9 cellular contexts compared by ENCODE assay signal in genomic region chr5:132457371-132458225, GRCh38. TPM values are rescaled to one million over a fixed set of nuclear protein-coding genes. Genes with fewer than 3 reads are reported as not detected.
DNase-seq lines count a peak whose midpoint lies in the region; ATAC-seq, FAIRE-seq and TF ChIP-seq lines count a peak whose summit lies in the region.
"Had no signal": no experiment of that assay in that cellular context is flagged by ENCODE, and none has a peak within 500 bp of the region (broad histone marks: within the 10 kb centered on the region; RNA-seq: fewer than 3 reads in every experiment).

No MANE protein-coding gene starts in this region.

- in situ Hi-C loops in HepG2 (cut with HindIII; ENCODE audit: extremely low pct_ligation_motif_present, low pct_unique_long_range_greater_than_20kb) = no loop called here

- H3K9ac ChIP-seq in MM.1S (ENCODE audit: low read length) = peak overlapping the region; percentile 88
- no peak overlapping the region for H3K9ac ChIP-seq in HepG2 (ENCODE audit: insufficient read depth, low read depth, low read length)

- no peak for TF ChIP-seq POLR2A in HepG2 (IDR thresholded peaks at IDR 0.05; ENCODE audit: insufficient read depth in 1 of 2, low read depth in 2 of 2, low read length in 2 of 2)

- H3K9me2 ChIP-seq in MM.1S (replicated peaks; ENCODE audit: insufficient read depth, low read length) = no peaks in the 10 kb centered on the region

- TF ChIP-seq EP300 in HepG2 (IDR thresholded peaks at IDR 0.05; ENCODE audit: low read depth in 2 of 2, low read length in 2 of 2) = no peak
- TF ChIP-seq EP300 in HepG2 (CRISPR knock-in tag; IDR thresholded peaks at IDR 0.05; ENCODE audit: borderline replicate concordance) = peak; percentile 56; the same call in 1 of the 2 replicates

- H3K27ac Mint-ChIP-seq in activated naive CD8-positive, alpha-beta T cell treated with anti-CD3 and anti-CD28 coated beads, Interleukin-2, amount 50 U/mL, for 24 hours = peak overlapping the region; percentile 75

- H3K4me1 Mint-ChIP-seq in activated naive CD8-positive, alpha-beta T cell treated with anti-CD3 and anti-CD28 coated beads, Interleukin-2, amount 50 U/mL, for 24 hours = peaks cover 89% of the 10 kb centered on the region

- FAIRE-seq in HepG2 (lab: Jason Lieb, UNC) = no peak

- H3K4me2 ChIP-seq in MM.1S (ENCODE audit: low read depth, low read length) = peak overlapping the region; percentile 97
- H3K4me2 ChIP-seq in HepG2 (ENCODE audit: low read depth, low read length) = no peak overlapping the region

- no peak overlapping the region for H2AFZ ChIP-seq in MM.1S (ENCODE audit: low read length)
- no peak overlapping the region for H2AFZ ChIP-seq in HepG2 (ENCODE audit: low read length)

- peaks cover 4% of the 10 kb centered on the region for H3K9me3 Mint-ChIP-seq in activated naive CD8-positive, alpha-beta T cell treated with anti-CD3 and anti-CD28 coated beads, Interleukin-2, amount 50 U/mL, for 24 hours

- DNase-seq in MM.1S (no peak), HepG2 (ENCODE audit: low spot score) (peak; percentile 23), NCI-H2196 treated with DMSO at 0.1 percent for 48 hours (lab: John Stamatoyannopoulos, UW; ENCODE audit: unreplicated experiment) (no peak), NCI-H187 treated with DMSO at 0.1 percent for 48 hours (lab: John Stamatoyannopoulos, UW) (no peak), NCI-H1417 (lab: John Stamatoyannopoulos, UW) (no peak)
- DNase-seq in activated naive CD8-positive, alpha-beta T cell treated with anti-CD3 and anti-CD28 coated beads, Interleukin-2, amount 50 U/mL, for 24 hours = no peak
- no peak for DNase-seq in activated CD4-positive, alpha-beta T cell treated with anti-CD3 and anti-CD28 coated beads, Interleukin-2, amount 50 U/mL, for 1 hour

- POLR2A ChIA-PET in HepG2 (lab: Yijun Ruan, JAX) = interaction anchor here (0.8 to 5.2 kb wide), 11 partner anchors 10 to 48 kb away, joined by 3 to 59 read pairs (median 7); partner anchors contain the start of gene IRF1

- H3K27me3 ChIP-seq in MM.1S (replicated peaks; ENCODE audit: insufficient read depth, low read length) (no peaks in the 10 kb centered on the region), HepG2 (ENCODE audit: control insufficient read depth in 1 of 2, insufficient read depth in 2 of 2, low read length in 2 of 2) (no peaks in the 10 kb centered on the region; a peak in 1 of 5 replicates)
- H3K27me3 ChIP-seq: SJCRH30 had no signal

- H3K27ac ChIP-seq in MM.1S (ENCODE audit: low read length) (peak overlapping the region; percentile 98), HepG2 (ENCODE audit: extremely low read length, insufficient read depth, low read length) (no peak overlapping the region)

- H3K4me3 Mint-ChIP-seq in activated naive CD8-positive, alpha-beta T cell treated with anti-CD3 and anti-CD28 coated beads, Interleukin-2, amount 50 U/mL, for 24 hours = no peak overlapping the region

- no peaks in the 10 kb centered on the region for H4K20me1 ChIP-seq in MM.1S (ENCODE audit: insufficient read depth, low read length)
- H4K20me1 ChIP-seq in HepG2 (ENCODE audit: insufficient read depth, low read length) = no peaks in the 10 kb centered on the region

- no peak for TF ChIP-seq RAD21 in HepG2 (CRISPR knock-in tag; IDR thresholded peaks at IDR 0.05)

- peaks cover 28% of the 10 kb centered on the region for H3K36me3 Mint-ChIP-seq in activated naive CD8-positive, alpha-beta T cell treated with anti-CD3 and anti-CD28 coated beads, Interleukin-2, amount 50 U/mL, for 24 hours (ENCODE audit: low read depth)

- H3K79me2 ChIP-seq in MM.1S (ENCODE audit: low read length) (peaks cover 83% of the 10 kb centered on the region), HepG2 (ENCODE audit: insufficient read depth, low read length) (no peaks in the 10 kb centered on the region)

- H3K27me3 Mint-ChIP-seq in activated naive CD8-positive, alpha-beta T cell treated with anti-CD3 and anti-CD28 coated beads, Interleukin-2, amount 50 U/mL, for 24 hours = no peaks in the 10 kb centered on the region

- H3F3A ChIP-seq in MM.1S (ENCODE audit: insufficient read depth, low read length) = peaks cover 52% of the 10 kb centered on the region

- CTCF ChIA-PET in HepG2 (lab: Yijun Ruan, JAX; ENCODE audit: low intra/inter-chr PET ratio, low total read pairs) = no interaction called here

- intact Hi-C loops in HepG2 (cut with micrococcal nuclease; ENCODE audit: unreplicated experiment) = no loop called here

- no TSS peak for BruUV-seq in HepG2 (replicated peaks; lab: Mats Ljungman, UMichigan)

- H3K4me1 ChIP-seq in MM.1S (ENCODE audit: low read length) (peaks cover 97% of the 10 kb centered on the region), HepG2 (ENCODE audit: insufficient read depth, low read length) (peaks cover 79% of the 10 kb centered on the region)

- H3K36me3 ChIP-seq in MM.1S (replicated peaks; ENCODE audit: insufficient read depth, low read length) (no peaks in the 10 kb centered on the region), HepG2 (replicated peaks in 1 of 2; ENCODE audit: control insufficient read depth in 1 of 2, insufficient read depth in 2 of 2, low read length in 2 of 2) (no peaks in the 10 kb centered on the region)
- H3K36me3 ChIP-seq: SJCRH30 had no signal

- peak; percentile 24 for ATAC-seq in GM19328 (IDR thresholded peaks at IDR 0.05; ENCODE audit: unreplicated experiment)
- peak; percentile 30 for ATAC-seq in activated naive CD8-positive, alpha-beta T cell treated with anti-CD3 and anti-CD28 coated beads, Interleukin-2, amount 50 U/mL, for 24 hours
- no peak for ATAC-seq in HepG2

- WGBS in HepG2 (ENCODE audit: low lambda C conversion rate) = 86% methylated on average over 2 of the region's 2 CpGs

- H3K4me3 ChIP-seq in MM.1S (ENCODE audit: low read length) (no peak overlapping the region), HepG2 (replicated peaks in 1 of 3; ENCODE audit: insufficient read depth in 1 of 3, low read depth in 2 of 3, low read length in 3 of 3) (no peak overlapping the region)
- H3K4me3 ChIP-seq: SJCRH30 had no signal

- no peaks in the 10 kb centered on the region for H3K9me3 ChIP-seq in MM.1S (replicated peaks; ENCODE audit: insufficient read depth, low read length)
- H3K9me3 ChIP-seq in HepG2 (ENCODE audit: low read length) = no peaks in the 10 kb centered on the region
- H3K9me3 ChIP-seq: SJCRH30 had no signal

- TF ChIP-seq CTCF in MM.1S (IDR thresholded peaks at IDR 0.05; ENCODE audit: low read length) (no peak), HepG2 (CRISPR knock-in tag; IDR thresholded peaks at IDR 0.05) (no peak)

TF ChIP-seq in HepG2, 621 proteins besides CTCF, POLR2A, EP300 and RAD21 (continues in another document):
- TF ChIP-seq ZNF580 (CRISPR knock-in tag; IDR thresholded peaks at IDR 0.05; ENCODE audit: borderline replicate concordance, low read depth) (no peak), MEF2D (CRISPR knock-in tag; IDR thresholded peaks at IDR 0.05) (no peak), REL (CRISPR knock-in tag; conservative IDR thresholded peaks at IDR 0.05) (no peak), SATB2 (CRISPR knock-in tag; IDR thresholded peaks at IDR 0.05) (no peak), BRD4 (CRISPR knock-in tag; IDR thresholded peaks at IDR 0.05) (no peak), THAP11 (CRISPR knock-in tag; IDR thresholded peaks at IDR 0.05) (0 out of 2 replicates have a peak, but pooled peaks have one; percentile 20), HNRNPUL1 (IDR thresholded peaks at IDR 0.05; ENCODE audit: low read depth, low read length) (no peak), SMARCC2 (IDR thresholded peaks at IDR 0.05) (no peak), ZNF879 (CRISPR knock-in tag; IDR thresholded peaks at IDR 0.05) (no peak), NFIC (IDR thresholded peaks at IDR 0.05; ENCODE audit: low read length) (no peak)

RNA-seq across cellular contexts. Expression of gene IRF1, which starts 33.0 kb away (rescaled TPM):
- total RNA-seq in HepG2 (2016; rRNA removed; fragmentation: Illumina TruSeq; extraction: Trizol) = 5.8 and 8.8 TPM in 2 replicates
- 1.2 and 1.9 TPM in 2 replicates for total RNA-seq in HepG2 (2016; cell fraction: cytosol; rRNA removed; fragmentation: Illumina TruSeq; extraction: Trizol; ENCODE audit: low read depth)
- 4.4 and 10.1 TPM in 2 replicates for total RNA-seq in HepG2 (2016; cell fraction: insoluble cytoplasmic fraction; rRNA removed; fragmentation: Illumina TruSeq; extraction: Trizol)
- 2.5 and 3.3 TPM in 2 replicates for total RNA-seq in HepG2 (2016; cell fraction: membrane; rRNA removed; fragmentation: Illumina TruSeq; extraction: Trizol)
- total RNA-seq in HepG2 (2016; cell fraction: nucleus; rRNA removed; fragmentation: Illumina TruSeq; extraction: Trizol) = 14.5 and 19.2 TPM in 2 replicates
- polyA plus RNA-seq in HepG2 (2011; rRNA removed) = 4.1 and 4.4 TPM in 2 replicates
- 4.7 and 4.8 TPM in 2 replicates for polyA plus RNA-seq in HepG2 (2011; cell fraction: cytosol; rRNA removed)
- 10.1 and 10.8 TPM in 2 replicates for polyA plus RNA-seq in HepG2 (2011; cell fraction: nucleus; rRNA removed)
- polyA plus RNA-seq in HepG2 (2012) = 3.4 and 4.0 TPM in 2 replicates
- 0.75 and 0.77 TPM in 2 replicates for polyA plus RNA-seq in HepG2 (2016; cell fraction: cytosol; fragmentation: Illumina TruSeq; extraction: Trizol; ENCODE audit: low read depth)
- polyA plus RNA-seq in HepG2 (2016; cell fraction: insoluble cytoplasmic fraction; fragmentation: Illumina TruSeq; extraction: Trizol; ENCODE audit: low read depth) = 5.3 and 6.8 TPM in 2 replicates
- polyA plus RNA-seq in HepG2 (2016; cell fraction: membrane; fragmentation: Illumina TruSeq; extraction: Trizol; ENCODE audit: low read depth) = 0.80 and 1.4 TPM in 2 replicates
- polyA plus RNA-seq in HepG2 (2016; cell fraction: nucleus; fragmentation: Illumina TruSeq; extraction: Trizol; ENCODE audit: insufficient read depth, low read depth) = 8.7 and 9.9 TPM in 2 replicates
- 24.0 and 36.4 TPM in 2 replicates for polyA minus RNA-seq in HepG2 (2011; rRNA and poly(A)+ RNA removed; ENCODE audit: low replicate concordance)
- polyA minus RNA-seq in HepG2 (2011; cell fraction: cytosol; rRNA and poly(A)+ RNA removed) = 4.7 and 7.5 TPM in 2 replicates
- 28.5 and 37.7 TPM in 2 replicates for polyA minus RNA-seq in HepG2 (2011; cell fraction: nucleus; rRNA and poly(A)+ RNA removed)
